ENCODE assay signal across 1 cellular context in the genomic region with DNA sequence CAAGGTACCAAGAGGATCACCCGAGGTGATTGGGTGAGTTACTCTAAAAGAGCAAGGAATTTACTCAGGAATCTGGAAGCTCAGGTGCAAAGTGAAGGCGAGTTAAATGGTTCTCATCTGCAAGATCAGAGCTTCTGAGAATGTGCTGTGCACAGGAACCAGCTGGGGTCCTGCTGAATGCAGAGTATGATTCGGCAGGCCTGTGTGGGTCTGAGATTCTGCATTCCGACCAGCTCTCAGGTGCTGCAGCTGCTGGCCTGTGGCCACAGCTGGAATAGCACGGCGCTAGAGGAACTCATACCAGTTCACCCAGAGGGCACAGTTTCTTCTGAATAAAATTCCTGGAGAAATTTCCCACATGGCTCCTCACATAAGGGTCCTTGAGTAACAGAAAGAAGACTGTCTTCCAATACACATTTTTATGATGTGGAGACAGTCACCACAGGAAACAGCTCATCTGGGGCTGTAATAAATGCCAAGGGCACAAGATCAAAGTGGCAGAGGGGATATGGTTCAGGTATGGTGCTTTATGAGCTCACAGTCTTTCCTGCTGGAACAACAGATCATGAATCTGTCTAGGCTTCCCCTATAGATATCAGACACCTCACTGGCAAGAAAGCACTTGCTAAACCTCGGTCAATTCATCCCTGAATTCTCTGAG.
TF ChIP-seq lines count a peak whose summit lies in the region.

No MANE protein-coding gene starts in this region.

TF ChIP-seq in GM12878, 131 proteins besides CTCF, POLR2A, EP300 and RAD21:
- TF ChIP-seq NFXL1 (IDR thresholded peaks at IDR 0.05; ENCODE audit: borderline replicate concordance) (no peak), HDAC6 (IDR thresholded peaks at IDR 0.05; ENCODE audit: unreplicated experiment) (no peak), NRF1 (conservative IDR thresholded peaks at IDR 0.05; ENCODE audit: low read depth, low read length) (no peak), TCF12 (IDR thresholded peaks at IDR 0.05; ENCODE audit: low read depth, low read length) (peak; percentile 81), EED (IDR thresholded peaks at IDR 0.05; ENCODE audit: low read depth) (peak; percentile 50; the same call in 1 of the 2 replicates), PAX8 (IDR thresholded peaks at IDR 0.05) (no peak), SREBF1 (IDR thresholded peaks at IDR 0.05; ENCODE audit: low read length) (no peak), SMARCA5 (IDR thresholded peaks at IDR 0.05) (no peak)
- TF ChIP-seq, protein P1, sequence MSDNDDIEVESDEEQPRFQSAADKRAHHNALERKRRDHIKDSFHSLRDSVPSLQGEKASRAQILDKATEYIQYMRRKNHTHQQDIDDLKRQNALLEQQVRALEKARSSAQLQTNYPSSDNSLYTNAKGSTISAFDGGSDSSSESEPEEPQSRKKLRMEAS (IDR thresholded peaks at IDR 0.05; ENCODE audit: low read depth, low read length): no peak
